Comparison of ENCODE assay signal across 2 cellular contexts in genomic region chr3:12443781-12444522, GRCh38.
TF ChIP-seq lines count a peak whose summit lies in the region.

No MANE protein-coding gene starts in this region.

TF ChIP-seq in HCT116, 20 proteins besides CTCF, POLR2A, EP300 and RAD21:
- TF ChIP-seq EZH2phosphoT487 (IDR thresholded peaks at IDR 0.05; ENCODE audit: borderline replicate concordance) (no peak), MAX (IDR thresholded peaks at IDR 0.05) (no peak), TCF7L2 (IDR thresholded peaks at IDR 0.05; ENCODE audit: borderline replicate concordance, extremely low read depth, insufficient read depth, insufficient read length) (no peak), REST (IDR thresholded peaks at IDR 0.05; ENCODE audit: low read depth) (no peak), ATF3 (IDR thresholded peaks at IDR 0.05) (no peak), EGR1 (IDR thresholded peaks at IDR 0.05; ENCODE audit: low read depth) (no peak), JUND (IDR thresholded peaks at IDR 0.05) (no peak), ZBTB33 (IDR thresholded peaks at IDR 0.05; ENCODE audit: extremely low read depth, insufficient replicate concordance, low read length) (no peak), EZH2 (IDR thresholded peaks at IDR 0.05) (no peak), SP1 (IDR thresholded peaks at IDR 0.05; ENCODE audit: low read depth) (no peak), SRF (IDR thresholded peaks at IDR 0.05; ENCODE audit: low read depth) (no peak), CEBPB (IDR thresholded peaks at IDR 0.05; ENCODE audit: low read depth) (no peak), FOSL1 (IDR thresholded peaks at IDR 0.05; ENCODE audit: low read depth) (no peak), CBX3 (IDR thresholded peaks at IDR 0.05; ENCODE audit: low read depth) (no peak), ELF1 (IDR thresholded peaks at IDR 0.05; ENCODE audit: borderline replicate concordance, low read depth) (no peak), YY1 (IDR thresholded peaks at IDR 0.05; ENCODE audit: extremely low read depth, insufficient replicate concordance, low read depth, low read length) (no peak), ZFX (IDR thresholded peaks at IDR 0.05) (no peak), SIN3A (IDR thresholded peaks at IDR 0.05; ENCODE audit: low read depth) (no peak), ZNF274 (IDR thresholded peaks at IDR 0.05; ENCODE audit: low read depth, low read length) (no peak)

TF ChIP-seq in GM12891, 5 proteins besides CTCF, POLR2A, EP300 and RAD21:
- TF ChIP-seq TAF1 (IDR thresholded peaks at IDR 0.05; ENCODE audit: low read depth, low read length): no peak
- TF ChIP-seq POU2F2 (IDR thresholded peaks at IDR 0.05; ENCODE audit: low read depth, low read length): no peak
- TF ChIP-seq POLR2AphosphoS5 (IDR thresholded peaks at IDR 0.05; ENCODE audit: low read depth, low read length): no peak
- no peak for TF ChIP-seq SPI1 (IDR thresholded peaks at IDR 0.05; ENCODE audit: low read depth, low read length)
- no peak for TF ChIP-seq PAX5 (IDR thresholded peaks at IDR 0.05; ENCODE audit: insufficient read depth, low read length, severe bottlenecking)
